ENCODE assay signal across 1 cellular context in genomic region chr4:2786152-2786671, GRCh38.
A peak's percentile ranks its signal among the peaks of the same experiment; 100 is the strongest.
TF ChIP-seq lines count a peak whose summit lies in the region.

No MANE protein-coding gene starts in this region.

TF ChIP-seq in GM12878, 131 proteins besides CTCF, POLR2A, EP300 and RAD21 (continued from another document and continues in another):
- TF ChIP-seq, protein P1, sequence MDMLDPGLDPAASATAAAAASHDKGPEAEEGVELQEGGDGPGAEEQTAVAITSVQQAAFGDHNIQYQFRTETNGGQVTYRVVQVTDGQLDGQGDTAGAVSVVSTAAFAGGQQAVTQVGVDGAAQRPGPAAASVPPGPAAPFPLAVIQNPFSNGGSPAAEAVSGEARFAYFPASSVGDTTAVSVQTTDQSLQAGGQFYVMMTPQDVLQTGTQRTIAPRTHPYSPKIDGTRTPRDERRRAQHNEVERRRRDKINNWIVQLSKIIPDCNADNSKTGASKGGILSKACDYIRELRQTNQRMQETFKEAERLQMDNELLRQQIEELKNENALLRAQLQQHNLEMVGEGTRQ (IDR thresholded peaks at IDR 0.05; ENCODE audit: borderline replicate concordance, low read depth, low read length), result no peak
- TF ChIP-seq ZNF24 (IDR thresholded peaks at IDR 0.05) (no peak), JUNB (IDR thresholded peaks at IDR 0.05) (no peak), POU2F2 (IDR thresholded peaks at IDR 0.05; ENCODE audit: borderline replicate concordance, low read depth, low read length) (no peak), ZZZ3 (IDR thresholded peaks at IDR 0.05; ENCODE audit: control insufficient read depth, insufficient read length, low read depth) (no peak), MXI1 (IDR thresholded peaks at IDR 0.05; ENCODE audit: low read depth, low read length) (no peak), MEF2A (IDR thresholded peaks at IDR 0.05; ENCODE audit: insufficient read depth, low read depth, low read length) (no peak), RBBP5 (conservative IDR thresholded peaks at IDR 0.05) (no peak), ZBED1 (IDR thresholded peaks at IDR 0.05; ENCODE audit: borderline replicate concordance) (no peak), GATAD2B (conservative IDR thresholded peaks at IDR 0.05; ENCODE audit: low read depth) (no peak), SREBF1 (IDR thresholded peaks at IDR 0.05; ENCODE audit: low read length) (no peak), POLR2AphosphoS5 (IDR thresholded peaks at IDR 0.05; ENCODE audit: low read length) (0 out of 2 replicates have a peak, but pooled peaks have one; percentile 11), HDGF (IDR thresholded peaks at IDR 0.05) (no peak), ZNF592 (IDR thresholded peaks at IDR 0.05) (no peak), SUZ12 (IDR thresholded peaks at IDR 0.05; ENCODE audit: unreplicated experiment) (no peak), CREB1 (IDR thresholded peaks at IDR 0.05; ENCODE audit: low read depth) (no peak), FOS (IDR thresholded peaks at IDR 0.05; ENCODE audit: borderline replicate concordance, extremely low read depth, insufficient read length) (no peak), YY1 (IDR thresholded peaks at IDR 0.05; ENCODE audit: low read depth, low read length) (no peak), SMAD5 (IDR thresholded peaks at IDR 0.05; ENCODE audit: low read depth) (no peak), ZNF687 (IDR thresholded peaks at IDR 0.05) (peak; percentile 85), JUND (IDR thresholded peaks at IDR 0.05; ENCODE audit: low read depth, low read length) (no peak), NBN (IDR thresholded peaks at IDR 0.05) (peak; percentile 74; the same call in 1 of the 2 replicates), SPI1 (IDR thresholded peaks at IDR 0.05; ENCODE audit: borderline replicate concordance, insufficient read depth, low read depth, low read length) (no peak), CHD2 (IDR thresholded peaks at IDR 0.05; ENCODE audit: borderline replicate concordance, low read depth, low read length) (0 out of 2 replicates have a peak, but pooled peaks have one; percentile 12), FOXM1 (IDR thresholded peaks at IDR 0.05; ENCODE audit: low read depth, low read length) (no peak), BCL11A (IDR thresholded peaks at IDR 0.05; ENCODE audit: low read depth, low read length) (no peak), POLR2AphosphoS2 (IDR thresholded peaks at IDR 0.05; ENCODE audit: low read depth, low read length) (no peak), CHD1 (IDR thresholded peaks at IDR 0.05; ENCODE audit: low read depth, low read length) (no peak), MAX (IDR thresholded peaks at IDR 0.05; ENCODE audit: low read depth, low read length) (no peak), E2F8 (IDR thresholded peaks at IDR 0.05; ENCODE audit: low read depth, partially characterized antibody) (no peak), CEBPB (IDR thresholded peaks at IDR 0.05; ENCODE audit: borderline replicate concordance in 1 of 2, low read depth in 2 of 2, low read length in 2 of 2) (no peak), RAD51 (IDR thresholded peaks at IDR 0.05) (no peak), TCF12 (IDR thresholded peaks at IDR 0.05; ENCODE audit: low read depth, low read length) (0 out of 2 replicates have a peak, but pooled peaks have one; percentile 21)
- TF ChIP-seq, protein P2, sequence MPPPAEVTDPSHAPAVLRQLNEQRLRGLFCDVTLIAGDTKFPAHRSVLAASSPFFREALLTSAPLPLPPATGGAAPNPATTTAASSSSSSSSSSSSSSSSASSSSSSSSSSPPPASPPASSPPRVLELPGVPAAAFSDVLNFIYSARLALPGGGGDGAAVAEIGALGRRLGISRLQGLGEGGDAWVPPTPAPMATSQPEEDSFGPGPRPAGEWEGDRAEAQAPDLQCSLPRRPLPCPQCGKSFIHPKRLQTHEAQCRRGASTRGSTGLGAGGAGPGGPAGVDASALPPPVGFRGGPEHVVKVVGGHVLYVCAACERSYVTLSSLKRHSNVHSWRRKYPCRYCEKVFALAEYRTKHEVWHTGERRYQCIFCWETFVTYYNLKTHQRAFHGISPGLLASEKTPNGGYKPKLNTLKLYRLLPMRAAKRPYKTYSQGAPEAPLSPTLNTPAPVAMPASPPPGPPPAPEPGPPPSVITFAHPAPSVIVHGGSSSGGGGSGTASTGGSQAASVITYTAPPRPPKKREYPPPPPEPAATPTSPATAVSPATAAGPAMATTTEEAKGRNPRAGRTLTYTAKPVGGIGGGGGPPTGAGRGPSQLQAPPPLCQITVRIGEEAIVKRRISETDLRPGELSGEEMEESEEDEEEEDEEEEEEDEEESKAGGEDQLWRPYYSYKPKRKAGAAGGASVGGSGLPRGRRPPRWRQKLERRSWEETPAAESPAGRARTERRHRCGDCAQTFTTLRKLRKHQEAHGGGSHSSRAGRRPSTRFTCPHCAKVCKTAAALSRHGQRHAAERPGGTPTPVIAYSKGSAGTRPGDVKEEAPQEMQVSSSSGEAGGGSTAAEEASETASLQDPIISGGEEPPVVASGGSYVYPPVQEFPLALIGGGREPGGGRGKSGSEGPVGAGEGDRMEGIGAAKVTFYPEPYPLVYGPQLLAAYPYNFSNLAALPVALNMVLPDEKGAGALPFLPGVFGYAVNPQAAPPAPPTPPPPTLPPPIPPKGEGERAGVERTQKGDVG (CRISPR knock-in tag; IDR thresholded peaks at IDR 0.05), result no peak
- TF ChIP-seq, protein P3, sequence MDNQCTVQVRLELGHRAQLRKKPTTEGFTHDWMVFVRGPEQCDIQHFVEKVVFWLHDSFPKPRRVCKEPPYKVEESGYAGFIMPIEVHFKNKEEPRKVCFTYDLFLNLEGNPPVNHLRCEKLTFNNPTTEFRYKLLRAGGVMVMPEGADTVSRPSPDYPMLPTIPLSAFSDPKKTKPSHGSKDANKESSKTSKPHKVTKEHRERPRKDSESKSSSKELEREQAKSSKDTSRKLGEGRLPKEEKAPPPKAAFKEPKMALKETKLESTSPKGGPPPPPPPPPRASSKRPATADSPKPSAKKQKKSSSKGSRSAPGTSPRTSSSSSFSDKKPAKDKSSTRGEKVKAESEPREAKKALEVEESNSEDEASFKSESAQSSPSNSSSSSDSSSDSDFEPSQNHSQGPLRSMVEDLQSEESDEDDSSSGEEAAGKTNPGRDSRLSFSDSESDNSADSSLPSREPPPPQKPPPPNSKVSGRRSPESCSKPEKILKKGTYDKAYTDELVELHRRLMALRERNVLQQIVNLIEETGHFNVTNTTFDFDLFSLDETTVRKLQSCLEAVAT (IDR thresholded peaks at IDR 0.05), result no peak
- TF ChIP-seq, protein P4, sequence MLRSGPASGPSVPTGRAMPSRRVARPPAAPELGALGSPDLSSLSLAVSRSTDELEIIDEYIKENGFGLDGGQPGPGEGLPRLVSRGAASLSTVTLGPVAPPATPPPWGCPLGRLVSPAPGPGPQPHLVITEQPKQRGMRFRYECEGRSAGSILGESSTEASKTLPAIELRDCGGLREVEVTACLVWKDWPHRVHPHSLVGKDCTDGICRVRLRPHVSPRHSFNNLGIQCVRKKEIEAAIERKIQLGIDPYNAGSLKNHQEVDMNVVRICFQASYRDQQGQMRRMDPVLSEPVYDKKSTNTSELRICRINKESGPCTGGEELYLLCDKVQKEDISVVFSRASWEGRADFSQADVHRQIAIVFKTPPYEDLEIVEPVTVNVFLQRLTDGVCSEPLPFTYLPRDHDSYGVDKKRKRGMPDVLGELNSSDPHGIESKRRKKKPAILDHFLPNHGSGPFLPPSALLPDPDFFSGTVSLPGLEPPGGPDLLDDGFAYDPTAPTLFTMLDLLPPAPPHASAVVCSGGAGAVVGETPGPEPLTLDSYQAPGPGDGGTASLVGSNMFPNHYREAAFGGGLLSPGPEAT (IDR thresholded peaks at IDR 0.05; ENCODE audit: low read depth), result peak; percentile 38; the same call in 1 of the 2 replicates
- TF ChIP-seq, protein P5, sequence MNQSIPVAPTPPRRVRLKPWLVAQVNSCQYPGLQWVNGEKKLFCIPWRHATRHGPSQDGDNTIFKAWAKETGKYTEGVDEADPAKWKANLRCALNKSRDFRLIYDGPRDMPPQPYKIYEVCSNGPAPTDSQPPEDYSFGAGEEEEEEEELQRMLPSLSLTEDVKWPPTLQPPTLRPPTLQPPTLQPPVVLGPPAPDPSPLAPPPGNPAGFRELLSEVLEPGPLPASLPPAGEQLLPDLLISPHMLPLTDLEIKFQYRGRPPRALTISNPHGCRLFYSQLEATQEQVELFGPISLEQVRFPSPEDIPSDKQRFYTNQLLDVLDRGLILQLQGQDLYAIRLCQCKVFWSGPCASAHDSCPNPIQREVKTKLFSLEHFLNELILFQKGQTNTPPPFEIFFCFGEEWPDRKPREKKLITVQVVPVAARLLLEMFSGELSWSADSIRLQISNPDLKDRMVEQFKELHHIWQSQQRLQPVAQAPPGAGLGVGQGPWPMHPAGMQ (IDR thresholded peaks at IDR 0.05; ENCODE audit: borderline replicate concordance), result no peak
